Comparison of ENCODE assay signal across 8 cellular contexts in genomic region chr15:64092075-64092820, GRCh38. TPM values are rescaled to one million over a fixed set of nuclear protein-coding genes. Genes with fewer than 3 reads are reported as not detected.
A peak's percentile ranks its signal among the peaks of the same experiment; 100 is the strongest.
DNase-seq lines count a peak whose midpoint lies in the region; ATAC-seq, FAIRE-seq and TF ChIP-seq lines count a peak whose summit lies in the region.

No MANE protein-coding gene starts in this region.

- H3K79me2 ChIP-seq in GM23248 (ENCODE audit: insufficient read depth) (peaks cover 82% of the 10 kb centered on the region), keratinocyte (ENCODE audit: control insufficient read depth, insufficient read depth, low read length) (peaks cover 60% of the 10 kb centered on the region)

- no peaks in the 10 kb centered on the region for H3K9me3 Mint-ChIP-seq in activated CD4-positive, alpha-beta memory T cell treated with anti-CD3 and anti-CD28 coated beads for 36 hours

- H3K27me3 ChIP-seq in A673 (replicated peaks; ENCODE audit: insufficient read depth, low read depth, low read length, poor library complexity) (no peaks in the 10 kb centered on the region), GM23248 (replicated peaks; ENCODE audit: insufficient read depth) (no peaks in the 10 kb centered on the region), keratinocyte (ENCODE audit: control insufficient read depth, extremely low read depth, insufficient read depth, low read length) (no peaks in the 10 kb centered on the region)

- in situ Hi-C loops in GM23248 (cut with MboI) = no loop called here

- H3K4me1 ChIP-seq in A673 (ENCODE audit: insufficient read depth, low read length, poor library complexity, severe bottlenecking) (peaks cover 29% of the 10 kb centered on the region), GM23248 (ENCODE audit: insufficient read depth) (peaks cover 12% of the 10 kb centered on the region), keratinocyte (ENCODE audit: control insufficient read depth, extremely low read depth, insufficient read depth, low read length) (peaks cover 27% of the 10 kb centered on the region)

- intact Hi-C loops in A673 (cut with micrococcal nuclease; ENCODE audit: unreplicated experiment) = no loop called here
- intact Hi-C loops in activated CD4-positive, alpha-beta memory T cell treated with anti-CD3 and anti-CD28 coated beads for 36 hours (cut with micrococcal nuclease) = loop anchor here (2.0 to 10.0 kb wide), 6 partner anchors 19 to 907 kb away; partner anchors contain the start of genes PCLAF, RAB8B and TRIP4

- dilution Hi-C loops in keratinocyte (cut with MboI; ENCODE audit: extremely low pct_ligation_motif_present, low sequenced_read_pairs) = no loop called here

- 0 out of 2 replicates have a peak, but pooled peaks have one; percentile 17 for TF ChIP-seq CTCF in A673 (conservative IDR thresholded peaks at IDR 0.05; ENCODE audit: low read depth, low read length)
- TF ChIP-seq CTCF in keratinocyte (optimal IDR thresholded peaks at IDR 0.05 in 1 of 3, IDR thresholded peaks at IDR 0.05 in 1 of 3, conservative IDR thresholded peaks at IDR 0.05 in 1 of 3; ENCODE audit: extremely low read depth in 1 of 3, insufficient read depth in 2 of 3, low read length in 3 of 3) = no peak

- H3F3A ChIP-seq in GM23248 (ENCODE audit: insufficient read depth) = peaks cover 17% of the 10 kb centered on the region

- H4K20me1 ChIP-seq in GM23248 (ENCODE audit: insufficient read depth) (no peaks in the 10 kb centered on the region), keratinocyte (ENCODE audit: control insufficient read depth, extremely low read depth, insufficient read depth, low read length) (no peaks in the 10 kb centered on the region)

- H3K9ac ChIP-seq in GM23248 = peak overlapping the region; percentile 89
- H3K9ac ChIP-seq in keratinocyte (ENCODE audit: control insufficient read depth, extremely low read depth, insufficient read depth, low read length) = peak overlapping the region; percentile 79

- no TSS peak for BruUV-seq in A673 (replicated peaks; lab: Mats Ljungman, UMichigan)

- H3K9me3 ChIP-seq in A673 (ENCODE audit: low read depth, low read length, poor library complexity, severe bottlenecking) (no peaks in the 10 kb centered on the region), GM23248 (ENCODE audit: low read depth) (no peaks in the 10 kb centered on the region), keratinocyte (ENCODE audit: control insufficient read depth, low read depth, low read length) (no peaks in the 10 kb centered on the region)

- CTCF ChIA-PET in A673 (lab: Charles Lee) = no interaction called here
- CTCF ChIA-PET in activated CD4-positive, alpha-beta memory T cell treated with anti-CD3 and anti-CD28 coated beads for 36 hours (lab: Charles Lee) = interaction anchor here (0.6 to 1.8 kb wide), 6 partner anchors 16 to 340 kb away, joined by 3 to 15 read pairs (median 4); no protein-coding TSS in a partner anchor

- H3K27me3 Mint-ChIP-seq in activated CD4-positive, alpha-beta memory T cell treated with anti-CD3 and anti-CD28 coated beads for 36 hours = no peaks in the 10 kb centered on the region

- H3K4me3 ChIP-seq in A673 (ENCODE audit: low read depth, low read length, poor library complexity, severe bottlenecking) = peak overlapping the region; percentile 71
- peak overlapping the region; percentile 94 for H3K4me3 ChIP-seq in GM23248
- peak overlapping the region; percentile 60 to 70 (median 66) for H3K4me3 ChIP-seq in keratinocyte (ENCODE audit: control insufficient read depth in 2 of 3, extremely low read depth in 1 of 3, insufficient read depth in 2 of 3, low read depth in 1 of 3, low read length in 3 of 3)

- no peaks in the 10 kb centered on the region for H3K9me1 ChIP-seq in keratinocyte (ENCODE audit: control insufficient read depth, extremely low read depth, insufficient read depth, low read length)

- no peaks in the 10 kb centered on the region for H3K9me2 ChIP-seq in GM23248 (ENCODE audit: insufficient read depth)

- H2AFZ ChIP-seq in GM23248 (peak overlapping the region; percentile 96; the same call in 1 of the 2 replicates), keratinocyte (ENCODE audit: control insufficient read depth, low read length) (no peak overlapping the region)

- H3K27ac ChIP-seq in A673 (ENCODE audit: low read depth, low read length, poor library complexity, severe bottlenecking) (peak overlapping the region; percentile 82), GM23248 (peak overlapping the region; percentile 78; the same call in 1 of the 2 replicates), keratinocyte (ENCODE audit: control insufficient read depth, insufficient read depth, low read length) (peak overlapping the region; percentile 87)

- no peak for FAIRE-seq in keratinocyte (lab: Jason Lieb, UNC)

- DNase-seq in A673 (ENCODE audit: low spot score) (no peak), GM23248 (no peak), keratinocyte (ENCODE audit: low read depth, low spot score) (no peak), AG20443 (ENCODE audit: low spot score) (no peak), GF-D8 (lab: John Stamatoyannopoulos, UW) (no peak), pons (ENCODE audit: low spot score) (no peak)
- DNase-seq in activated CD4-positive, alpha-beta memory T cell treated with anti-CD3 and anti-CD28 coated beads for 36 hours = no peak

- peak overlapping the region; percentile 99 for H3K4me3 Mint-ChIP-seq in activated CD4-positive, alpha-beta memory T cell treated with anti-CD3 and anti-CD28 coated beads for 36 hours

- POLR2A ChIA-PET in A673 (lab: Charles Lee; ENCODE audit: low non-redundant PET) = no interaction called here
- POLR2A ChIA-PET in activated CD4-positive, alpha-beta memory T cell treated with anti-CD3 and anti-CD28 coated beads for 36 hours (lab: Charles Lee) = interaction anchor here (1.4 to 2.7 kb wide), 2 partner anchors 82 to 259 kb away, joined by 6 to 8 read pairs; partner anchors contain the start of gene HERC1

- peaks cover 49% of the 10 kb centered on the region for H3K4me1 Mint-ChIP-seq in activated CD4-positive, alpha-beta memory T cell treated with anti-CD3 and anti-CD28 coated beads for 36 hours (ENCODE audit: low read depth)

- no peak for ATAC-seq in HG02870 (IDR thresholded peaks at IDR 0.05; ENCODE audit: unreplicated experiment)

- H3K27ac Mint-ChIP-seq in activated CD4-positive, alpha-beta memory T cell treated with anti-CD3 and anti-CD28 coated beads for 36 hours = peak overlapping the region; percentile 97

- peaks cover 25% of the 10 kb centered on the region for H3K36me3 ChIP-seq in A673 (ENCODE audit: insufficient read depth, low read length, poor library complexity, severe bottlenecking)
- H3K36me3 ChIP-seq in GM23248 (ENCODE audit: low read depth) = peaks cover 18% of the 10 kb centered on the region; the same call in 1 of the 2 replicates
- peaks cover 2 to 10% of the 10 kb centered on the region in 2 experiments for H3K36me3 ChIP-seq in keratinocyte (ENCODE audit: control insufficient read depth in 2 of 2, extremely low read depth in 1 of 2, insufficient read depth in 2 of 2, low read length in 2 of 2)

- peaks cover 18% of the 10 kb centered on the region for H3K36me3 Mint-ChIP-seq in activated CD4-positive, alpha-beta memory T cell treated with anti-CD3 and anti-CD28 coated beads for 36 hours

- H3K4me2 ChIP-seq in GM23248 (ENCODE audit: unreplicated experiment) (peak overlapping the region; percentile 96), keratinocyte (ENCODE audit: control insufficient read depth, extremely low read depth, insufficient read depth, low read depth, low read length) (peak overlapping the region; percentile 96)

RNA-seq across cellular contexts. Expression of gene CIAO2A, which starts 1.4 kb away (rescaled TPM):
- 75.3 and 75.6 TPM in 2 replicates for total RNA-seq in A673 (2021)
- 40.5 and 53.9 TPM in 2 replicates for total RNA-seq in GM23248 (2014; rRNA removed; shearing (Covaris generic))
- polyA plus RNA-seq in GM23248 (2016; fragmentation: Nextera tagmentation; extraction: Ambion mirVana) (93.2 and 93.8 TPM in 2 replicates), keratinocyte (50.2 to 111 TPM (median 51.8 TPM) in 3 replicates)
- total RNA-seq in activated CD4-positive, alpha-beta memory T cell treated with anti-CD3 and anti-CD28 coated beads for 36 hours = 10 to 100 TPM; 95.4 to 97.4 TPM
- 39.3 TPM for polyA plus RNA-seq in keratinocyte (2011; ENCODE audit: low read depth)
- polyA plus RNA-seq in keratinocyte (2011; cell fraction: cytosol; rRNA removed) = 51.7 and 96.5 TPM in 2 replicates
- polyA plus RNA-seq in keratinocyte (2011; cell fraction: nucleus; rRNA removed) = 18.3 and 26.3 TPM in 2 replicates
- 40.5 and 54.7 TPM in 2 replicates for polyA plus RNA-seq in keratinocyte (2012; ENCODE audit: low replicate concordance)
- 4.8 to 16.1 TPM (median 5.6 TPM) in 3 replicates for polyA minus RNA-seq in keratinocyte
- 18.8 TPM for polyA minus RNA-seq in keratinocyte (2011; cell fraction: cytosol; rRNA and poly(A)+ RNA removed)
- 5.2 and 5.7 TPM in 2 replicates for polyA minus RNA-seq in keratinocyte (2011; cell fraction: nucleus; rRNA and poly(A)+ RNA removed)

RNA-seq across cellular contexts. Expression of gene SNX1, which starts 3.5 kb away (rescaled TPM):
- 94.5 and 104 TPM in 2 replicates for total RNA-seq in A673 (2021)
- 34.9 and 40.5 TPM in 2 replicates for total RNA-seq in GM23248 (2014; rRNA removed; shearing (Covaris generic))
- polyA plus RNA-seq in GM23248 (2016; fragmentation: Nextera tagmentation; extraction: Ambion mirVana) = 102 and 103 TPM in 2 replicates
- total RNA-seq in activated CD4-positive, alpha-beta memory T cell treated with anti-CD3 and anti-CD28 coated beads for 36 hours = 100 to 1,000 TPM in 1 of 2 experiments, 10 to 100 TPM in 1; 99.3 to 102 TPM
- 78.1 to 90.2 TPM (median 86.5 TPM) in 3 replicates for polyA plus RNA-seq in keratinocyte
- polyA plus RNA-seq in keratinocyte (2011; ENCODE audit: low read depth) = 49.5 TPM
- 85.7 and 102 TPM in 2 replicates for polyA plus RNA-seq in keratinocyte (2011; cell fraction: cytosol; rRNA removed)
- polyA plus RNA-seq in keratinocyte (2011; cell fraction: nucleus; rRNA removed) = 133 and 137 TPM in 2 replicates
- polyA plus RNA-seq in keratinocyte (2012; ENCODE audit: low replicate concordance) = 52.4 and 71.7 TPM in 2 replicates
- polyA minus RNA-seq in keratinocyte = 45.7 to 65.1 TPM (median 49.1 TPM) in 3 replicates
- 34.7 TPM for polyA minus RNA-seq in keratinocyte (2011; cell fraction: cytosol; rRNA and poly(A)+ RNA removed)
- 34.9 and 51.3 TPM in 2 replicates for polyA minus RNA-seq in keratinocyte (2011; cell fraction: nucleus; rRNA and poly(A)+ RNA removed)

RNA-seq across cellular contexts. Expression of gene DAPK2, which starts 46.0 kb away (rescaled TPM):
- 15.7 and 19.2 TPM in 2 replicates for total RNA-seq in A673 (2021)
- total RNA-seq in GM23248 (2014; rRNA removed; shearing (Covaris generic)) = 2.1 and 7.5 TPM in 2 replicates
- polyA plus RNA-seq in GM23248 (2016; fragmentation: Nextera tagmentation; extraction: Ambion mirVana) (5.2 and 5.8 TPM in 2 replicates), keratinocyte (0.83 to 1.7 TPM (median 1.4 TPM) in 3 replicates)
- total RNA-seq in activated CD4-positive, alpha-beta memory T cell treated with anti-CD3 and anti-CD28 coated beads for 36 hours = under 1 TPM; 0.81 to 0.87 TPM
- 5.5 TPM for polyA plus RNA-seq in keratinocyte (2011; ENCODE audit: low read depth)
- 1.2 and 1.6 TPM in 2 replicates for polyA plus RNA-seq in keratinocyte (2011; cell fraction: cytosol; rRNA removed)
- polyA plus RNA-seq in keratinocyte (2011; cell fraction: nucleus; rRNA removed) = 3.3 and 4.8 TPM in 2 replicates
- 0.85 and 6.7 TPM in 2 replicates for polyA plus RNA-seq in keratinocyte (2012; ENCODE audit: low replicate concordance)
- 0.56 to 1.6 TPM (median 1.3 TPM) in 3 replicates for polyA minus RNA-seq in keratinocyte
- polyA minus RNA-seq in keratinocyte (2011; cell fraction: cytosol; rRNA and poly(A)+ RNA removed) = not detected
- 3.4 and 4.4 TPM in 2 replicates for polyA minus RNA-seq in keratinocyte (2011; cell fraction: nucleus; rRNA and poly(A)+ RNA removed)

RNA-seq across cellular contexts. Expression of gene SNX22, which starts 59.3 kb away (rescaled TPM):
- total RNA-seq in A673 (2021) = 2.6 and 2.7 TPM in 2 replicates
- total RNA-seq in GM23248 (2014; rRNA removed; shearing (Covaris generic)) = not detected in 2 replicates
- 0.66 and 0.94 TPM in 2 replicates for polyA plus RNA-seq in GM23248 (2016; fragmentation: Nextera tagmentation; extraction: Ambion mirVana)
- under 1 TPM; 0.38 to 0.68 TPM for total RNA-seq in activated CD4-positive, alpha-beta memory T cell treated with anti-CD3 and anti-CD28 coated beads for 36 hours
- polyA plus RNA-seq in keratinocyte = 0.03 to 0.04 TPM in 2 of 3 replicates, not detected in the other
- polyA plus RNA-seq in keratinocyte (2011; ENCODE audit: low read depth) = not detected
- 0.01 TPM in 1 of 2 replicates, not detected in the other for polyA plus RNA-seq in keratinocyte (2011; cell fraction: cytosol; rRNA removed)
- 0.09 and 0.24 TPM in 2 replicates for polyA plus RNA-seq in keratinocyte (2011; cell fraction: nucleus; rRNA removed)
- polyA plus RNA-seq in keratinocyte (2012; ENCODE audit: low replicate concordance) = 0.74 and 0.86 TPM in 2 replicates
- polyA minus RNA-seq in keratinocyte = 0.16 to 0.40 TPM (median 0.16 TPM) in 3 replicates
- polyA minus RNA-seq in keratinocyte (2011; cell fraction: cytosol; rRNA and poly(A)+ RNA removed) = not detected
- polyA minus RNA-seq in keratinocyte (2011; cell fraction: nucleus; rRNA and poly(A)+ RNA removed) = 0.32 and 0.54 TPM in 2 replicates
